In the genomic region with DNA sequence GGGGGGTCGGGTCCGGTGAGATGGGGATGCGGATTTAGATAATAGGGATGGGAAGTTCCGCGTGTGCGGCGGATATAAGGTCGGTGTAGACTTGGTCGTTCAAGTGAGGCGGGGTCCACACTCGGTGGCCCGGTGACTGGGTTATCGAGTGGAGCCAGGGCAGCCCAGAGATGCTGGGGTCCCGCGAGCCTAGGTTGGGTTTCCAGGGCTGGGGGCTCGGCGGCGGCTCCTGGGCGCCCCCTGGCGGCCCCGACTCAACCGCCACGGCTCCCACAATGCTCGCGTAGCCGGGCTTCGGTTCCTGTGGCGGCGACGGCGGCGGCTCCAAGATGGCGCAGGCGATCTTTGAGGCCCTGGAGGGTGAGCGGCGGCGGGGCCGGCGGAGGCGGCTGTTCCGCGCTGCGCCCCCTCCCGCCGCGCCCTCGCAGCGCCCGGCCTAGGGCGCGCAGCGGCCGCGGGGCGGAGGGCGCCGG, we compare ENCODE assay signal across 8 cellular contexts. TPM values are rescaled to one million over a fixed set of nuclear protein-coding genes. Genes with fewer than 3 reads are reported as not detected.
A peak's percentile ranks its signal among the peaks of the same experiment; 100 is the strongest.
DNase-seq lines count a peak whose midpoint lies in the region; ATAC-seq and TF ChIP-seq lines count a peak whose summit lies in the region.

ZNF341 (plus strand) TSS at position 304 of the 473 bp plus-strand sequence; CDS start at position 330, 26 bp downstream.

- 6% methylated on average over 57 of the region's 57 CpGs for WGBS in liver

- peaks cover 10% of the 10 kb centered on the region for H3K27me3 Mint-ChIP-seq in WTC11 (ENCODE audit: low read depth)

- peaks cover 14% of the 10 kb centered on the region for H3K36me3 Mint-ChIP-seq in WTC11

- H3K9me3 ChIP-seq in liver (ENCODE audit: control insufficient read depth in 4 of 4, low read length in 3 of 4), result peaks cover 1 to 4% (median 2%) of the 10 kb centered on the region in 4 donors

- H3K9me3 Mint-ChIP-seq in WTC11, result peaks cover 13% of the 10 kb centered on the region

- peak; percentile 69 to 76 for TF ChIP-seq RAD21 in liver (IDR thresholded peaks at IDR 0.05)

- TF ChIP-seq CTCF in AG04449 (IDR thresholded peaks at IDR 0.05; ENCODE audit: insufficient read depth, low read length, missing control alignments) (peak; percentile 93), WTC11 (IDR thresholded peaks at IDR 0.05) (peak; percentile 85), liver (IDR thresholded peaks at IDR 0.05; ENCODE audit: low read depth, low read length, missing input control) (peak; percentile 76)

- no peaks in the 10 kb centered on the region for H3K27me3 ChIP-seq in liver (ENCODE audit: control insufficient read depth in 4 of 4, insufficient read depth in 4 of 4, low read length in 3 of 4)

- no peaks in the 10 kb centered on the region for H3K36me3 ChIP-seq in liver (ENCODE audit: control insufficient read depth in 4 of 4, insufficient read depth in 3 of 4, low read depth in 1 of 4, low read length in 3 of 4)

- DNase-seq in AG04449 (ENCODE audit: low read depth, low spot score), result no peak
- DNase-seq in NCI-H2171 treated with DMSO at 0.1 percent for 48 hours (lab: John Stamatoyannopoulos, UW), result peak; percentile 96
- DNase-seq in WTC11 (ENCODE audit: low spot score), result peak; percentile 90
- DNase-seq in central memory CD4-positive, alpha-beta T cell, result peak; percentile 88
- peak; percentile 82 to 87 for DNase-seq in stimulated activated CD4-positive, alpha-beta T cell treated with anti-CD3 and anti-CD28 coated beads, Interleukin-2, amount 100 ng/mL, for 48 hours

- H3K4me1 ChIP-seq in liver (ENCODE audit: control insufficient read depth in 4 of 4, insufficient read depth in 4 of 4, low read length in 3 of 4), result peaks cover 14 to 26% (median 20%) of the 10 kb centered on the region in 4 donors

- POLR2A ChIA-PET in AG04449 (lab: Yijun Ruan, JAX), result interaction anchor here (0.9 kb wide), 1 partner anchor 65 kb away, joined by 3 read pairs; the partner anchor contains the start of gene ACTL10
- POLR2A ChIA-PET in WTC11 (lab: Charles Lee), result interaction anchor here (1.1 to 1.7 kb wide), 3 partner anchors 12 to 69 kb away, joined by 4 to 5 read pairs (median 4); partner anchors contain the start of genes ACTL10, C20orf144 and PXMP4

- ATAC-seq in GM18870 (IDR thresholded peaks at IDR 0.05; ENCODE audit: unreplicated experiment), result peak; percentile 26
- peak; percentile 78 for ATAC-seq in HG03097 (IDR thresholded peaks at IDR 0.05; ENCODE audit: low FRiP score, unreplicated experiment)
- ATAC-seq in WTC11, result peak; percentile 78

- peak within 1 kb of the TSS; percentile 79 for H3K27ac Mint-ChIP-seq in WTC11

- H3K4me1 Mint-ChIP-seq in WTC11, result peaks cover 19% of the 10 kb centered on the region

- peak within 1 kb of the TSS; percentile 67 for H3K4me3 ChIP-seq in AG04449 (ENCODE audit: low read depth, low read length)
- peak within 1 kb of the TSS; percentile 62 to 80 (median 68) for H3K4me3 ChIP-seq in liver (ENCODE audit: low read depth in 1 of 3, low read length in 3 of 3)

- peak within 1 kb of the TSS; percentile 90 to 97 for H3K27ac ChIP-seq in liver (ENCODE audit: low read depth in 1 of 2, low read length in 2 of 2)

- peak within 1 kb of the TSS; percentile 49 to 60 for H3K9ac ChIP-seq in liver (ENCODE audit: low read depth in 1 of 2, low read length in 2 of 2)

- peak within 1 kb of the TSS; percentile 78 for H3K4me3 Mint-ChIP-seq in WTC11

- CTCF ChIA-PET in AG04449 (lab: Yijun Ruan, JAX), result interaction anchor here (0.7 to 1.3 kb wide), 6 partner anchors 9 to 274 kb away, joined by 3 to 7 read pairs (median 4); partner anchors contain the start of gene PXMP4
- CTCF ChIA-PET in WTC11 (lab: Charles Lee), result interaction anchor here (0.6 to 1.9 kb wide), 11 partner anchors 9 to 381 kb away, joined by 3 to 19 read pairs (median 3); partner anchors contain the start of genes ACTL10 and PXMP4

TF ChIP-seq in WTC11, 78 proteins besides CTCF, POLR2A, EP300 and RAD21 (continues in another document):
- no peak for TF ChIP-seq NR2C2 (CRISPR knock-in tag; IDR thresholded peaks at IDR 0.05)
- no peak for TF ChIP-seq ZNF532 (CRISPR knock-in tag; IDR thresholded peaks at IDR 0.05; ENCODE audit: borderline replicate concordance)
- TF ChIP-seq RELA (CRISPR knock-in tag; IDR thresholded peaks at IDR 0.05; ENCODE audit: borderline replicate concordance), result no peak
- TF ChIP-seq ELF4 (CRISPR knock-in tag; IDR thresholded peaks at IDR 0.05; ENCODE audit: low read depth), result no peak; the same call in 1 of the 2 replicates
- TF ChIP-seq NR3C1 (CRISPR knock-in tag; conservative IDR thresholded peaks at IDR 0.05; ENCODE audit: low read depth), result no peak
- 0 out of 2 replicates have a peak, but pooled peaks have one; percentile 7 for TF ChIP-seq FOXK1 (CRISPR knock-in tag; IDR thresholded peaks at IDR 0.05)
- no peak for TF ChIP-seq ZNF671 (CRISPR knock-in tag; IDR thresholded peaks at IDR 0.05)

TF ChIP-seq in liver, 16 proteins besides CTCF, POLR2A, EP300 and RAD21:
- TF ChIP-seq TAF1 (conservative IDR thresholded peaks at IDR 0.05) (no peak), YY1 (IDR thresholded peaks at IDR 0.05) (peak; percentile 92)

RNA-seq across cellular contexts. Expression of gene ZNF341, which starts in this region (rescaled TPM):
- total RNA-seq in WTC11 (2021) (7.8 to 9.6 TPM (median 8.0 TPM) in 3 replicates), liver (under 1 TPM; 0.79 to 0.84 TPM)
- polyA plus RNA-seq in liver, result 1 to 10 TPM in 1 of 2 donors, under 1 TPM in 1; 0.69 to 1.1 TPM

Comparison
In these comparisons a context has a peak if more than half of its experiments do, and no peak if none do; other contexts are left out.
1. ATAC-seq: peak in every context shown above with its lines; median percentile 78 in HG03097; 78 in WTC11; 26 in GM18870.